1 cellular context compared by ENCODE assay signal in the genomic region with DNA sequence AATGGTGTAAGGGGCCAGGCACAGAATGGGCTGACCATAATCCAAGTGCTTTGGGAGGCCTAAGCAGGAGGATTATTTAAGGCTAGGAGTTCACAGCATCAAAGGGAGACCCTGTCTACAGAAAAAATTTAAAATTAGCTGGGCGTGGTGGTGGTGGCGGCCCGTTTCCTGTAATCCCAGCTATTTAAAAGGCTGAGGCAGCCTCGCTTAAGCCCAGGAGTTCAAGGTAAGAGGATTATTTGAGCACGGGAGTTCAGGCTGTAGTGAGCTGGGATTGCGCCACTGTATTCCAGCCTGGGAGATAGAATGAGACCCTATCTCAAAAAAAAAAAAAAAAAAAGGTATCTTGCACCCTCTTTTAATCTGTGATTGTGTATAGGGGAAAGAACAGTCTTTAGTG.
A peak's percentile ranks its signal among the peaks of the same experiment; 100 is the strongest.
TF ChIP-seq lines count a peak whose summit lies in the region.

No MANE protein-coding gene starts in this region.

TF ChIP-seq in HepG2, 621 proteins besides CTCF, POLR2A, EP300 and RAD21 (continued from another document):
- TF ChIP-seq, protein P1, sequence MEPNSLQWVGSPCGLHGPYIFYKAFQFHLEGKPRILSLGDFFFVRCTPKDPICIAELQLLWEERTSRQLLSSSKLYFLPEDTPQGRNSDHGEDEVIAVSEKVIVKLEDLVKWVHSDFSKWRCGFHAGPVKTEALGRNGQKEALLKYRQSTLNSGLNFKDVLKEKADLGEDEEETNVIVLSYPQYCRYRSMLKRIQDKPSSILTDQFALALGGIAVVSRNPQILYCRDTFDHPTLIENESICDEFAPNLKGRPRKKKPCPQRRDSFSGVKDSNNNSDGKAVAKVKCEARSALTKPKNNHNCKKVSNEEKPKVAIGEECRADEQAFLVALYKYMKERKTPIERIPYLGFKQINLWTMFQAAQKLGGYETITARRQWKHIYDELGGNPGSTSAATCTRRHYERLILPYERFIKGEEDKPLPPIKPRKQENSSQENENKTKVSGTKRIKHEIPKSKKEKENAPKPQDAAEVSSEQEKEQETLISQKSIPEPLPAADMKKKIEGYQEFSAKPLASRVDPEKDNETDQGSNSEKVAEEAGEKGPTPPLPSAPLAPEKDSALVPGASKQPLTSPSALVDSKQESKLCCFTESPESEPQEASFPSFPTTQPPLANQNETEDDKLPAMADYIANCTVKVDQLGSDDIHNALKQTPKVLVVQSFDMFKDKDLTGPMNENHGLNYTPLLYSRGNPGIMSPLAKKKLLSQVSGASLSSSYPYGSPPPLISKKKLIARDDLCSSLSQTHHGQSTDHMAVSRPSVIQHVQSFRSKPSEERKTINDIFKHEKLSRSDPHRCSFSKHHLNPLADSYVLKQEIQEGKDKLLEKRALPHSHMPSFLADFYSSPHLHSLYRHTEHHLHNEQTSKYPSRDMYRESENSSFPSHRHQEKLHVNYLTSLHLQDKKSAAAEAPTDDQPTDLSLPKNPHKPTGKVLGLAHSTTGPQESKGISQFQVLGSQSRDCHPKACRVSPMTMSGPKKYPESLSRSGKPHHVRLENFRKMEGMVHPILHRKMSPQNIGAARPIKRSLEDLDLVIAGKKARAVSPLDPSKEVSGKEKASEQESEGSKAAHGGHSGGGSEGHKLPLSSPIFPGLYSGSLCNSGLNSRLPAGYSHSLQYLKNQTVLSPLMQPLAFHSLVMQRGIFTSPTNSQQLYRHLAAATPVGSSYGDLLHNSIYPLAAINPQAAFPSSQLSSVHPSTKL (CRISPR knock-in tag; IDR thresholded peaks at IDR 0.05), result 0 out of 2 replicates have a peak, but pooled peaks have one; percentile 30
- TF ChIP-seq ZNF383 (CRISPR knock-in tag; IDR thresholded peaks at IDR 0.05; ENCODE audit: borderline replicate concordance) (no peak), GFI1 (CRISPR knock-in tag; IDR thresholded peaks at IDR 0.05; ENCODE audit: borderline replicate concordance) (0 out of 2 replicates have a peak, but pooled peaks have one; percentile 38)
- TF ChIP-seq, protein P2, sequence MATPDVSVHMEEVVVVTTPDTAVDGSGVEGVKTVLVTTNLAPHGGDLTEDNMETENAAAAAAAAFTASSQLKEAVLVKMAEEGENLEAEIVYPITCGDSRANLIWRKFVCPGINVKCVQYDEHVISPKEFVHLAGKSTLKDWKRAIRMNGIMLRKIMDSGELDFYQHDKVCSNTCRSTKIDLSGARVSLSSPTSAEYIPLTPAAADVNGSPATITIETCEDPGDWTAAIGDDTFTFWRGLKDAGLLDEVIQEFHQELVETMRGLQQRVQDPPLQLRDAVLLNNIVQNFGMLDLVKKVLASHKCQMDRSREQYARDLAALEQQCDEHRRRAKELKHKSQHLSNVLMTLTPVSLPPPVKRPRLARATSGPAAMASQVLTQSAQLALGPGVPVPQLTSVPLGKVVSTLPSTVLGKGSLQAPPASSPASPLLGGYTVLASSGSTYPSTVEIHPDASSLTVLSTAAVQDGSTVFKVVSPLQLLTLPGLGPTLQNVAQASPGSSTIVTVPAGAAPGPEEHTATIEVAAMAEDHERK (CRISPR knock-in tag; IDR thresholded peaks at IDR 0.05; ENCODE audit: low read depth), result no peak
